23 cellular contexts compared by ENCODE assay signal in the genomic region with DNA sequence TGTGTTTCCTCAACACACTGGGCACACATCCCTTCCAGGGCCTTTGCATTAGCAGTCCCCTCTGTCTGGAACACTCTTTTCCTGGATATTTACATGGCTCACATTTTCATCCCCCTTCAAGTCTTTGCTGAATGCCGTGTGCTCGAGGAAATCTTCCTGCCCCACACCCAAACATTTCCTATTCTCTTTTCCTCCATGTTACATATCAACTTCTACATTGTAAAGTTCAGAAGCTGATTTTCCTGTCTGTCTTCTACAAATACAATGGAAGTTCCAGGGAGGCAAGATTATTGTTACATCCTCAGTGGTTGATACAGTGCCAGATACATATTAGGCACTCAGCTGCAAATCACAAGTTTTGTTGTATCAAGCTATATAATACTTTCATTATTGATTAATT. TPM values are rescaled to one million over a fixed set of nuclear protein-coding genes. Genes with fewer than 3 reads are reported as not detected.
"Had no signal": no experiment of that assay in that cellular context is flagged by ENCODE, and none has a peak within 500 bp of the region (broad histone marks: within the 10 kb centered on the region; RNA-seq: fewer than 3 reads in every experiment).

No MANE protein-coding gene starts in this region.

- H3K27ac ChIP-seq: esophagus squamous epithelium, left lung, lower lobe of right lung, ovary, psoas muscle, sigmoid colon, suprapubic skin, transverse colon, upper lobe of right lung, uterus had no signal

- DNase-seq: effector CD8-positive, alpha-beta T cell; endodermal cell; erythroblast; esophagus squamous epithelium; left lung; lower lobe of right lung; natural killer cell; occipital lobe; ovary; posterior cingulate gyrus; psoas muscle; right cardiac atrium; sigmoid colon; stimulated activated naive B cell treated with anti-CD40 and anti-IgM and Interleukin-4, amounts not matched to agents 10 μg/mL and 1 μg/mL and 100 μg/mL, for 72 hours; transverse colon; upper lobe of right lung; uterus had no signal

- FAIRE-seq: colon, frontal cortex, keratinocyte had no signal

- H3K4me1 ChIP-seq: uterus had no signal

- H3K9me3 ChIP-seq: esophagus squamous epithelium, left lung, lower lobe of right lung, ovary, psoas muscle, sigmoid colon, suprapubic skin, transverse colon, upper lobe of right lung, uterus had no signal

- ATAC-seq: left lung; lower lobe of right lung; natural killer cell; psoas muscle; right cardiac atrium; stimulated activated naive B cell treated with anti-CD40 and anti-IgM and Interleukin-4, amounts not matched to agents 10 μg/mL and 1 μg/mL and 100 μg/mL, for 72 hours; upper lobe of right lung had no signal

- H3K4me3 ChIP-seq: esophagus squamous epithelium, left lung, lower lobe of right lung, ovary, psoas muscle, sigmoid colon, suprapubic skin, transverse colon, upper lobe of right lung, uterus had no signal

- H3K27me3 ChIP-seq: esophagus squamous epithelium, left lung, ovary, sigmoid colon, suprapubic skin, transverse colon, upper lobe of right lung, uterus had no signal

- H3K36me3 ChIP-seq: esophagus squamous epithelium, left lung, lower lobe of right lung, ovary, sigmoid colon, suprapubic skin, transverse colon, upper lobe of right lung, uterus had no signal

RNA-seq across cellular contexts. Expression of a gene that starts 58.4 kb away (rescaled TPM):
- total RNA-seq: cerebellum, endodermal cell, frontal cortex had no signal
- polyA plus RNA-seq: neural cell had no signal
